8 cellular contexts compared by ENCODE assay signal in genomic region chr2:195318440-195319111, GRCh38.
DNase-seq lines count a peak whose midpoint lies in the region; ATAC-seq, FAIRE-seq and TF ChIP-seq lines count a peak whose summit lies in the region.

No MANE protein-coding gene starts in this region.

- H3K4me3 Mint-ChIP-seq in GM23338 = no peak overlapping the region

- H3K79me2 ChIP-seq in GM23338 (replicated peaks; ENCODE audit: insufficient read depth) = no peaks in the 10 kb centered on the region
- no peaks in the 10 kb centered on the region for H3K79me2 ChIP-seq in fibroblast of lung (ENCODE audit: control insufficient read depth, insufficient read depth, low read length)

- no peaks in the 10 kb centered on the region for H3K27me3 ChIP-seq in GM23338 (ENCODE audit: insufficient read depth)
- H3K27me3 ChIP-seq in fibroblast of lung (ENCODE audit: control insufficient read depth, insufficient read depth, low read length) = no peaks in the 10 kb centered on the region

- H3K4me1 ChIP-seq in GM23338 (ENCODE audit: insufficient read depth) = no peaks in the 10 kb centered on the region
- H3K4me1 ChIP-seq in fibroblast of lung (ENCODE audit: control insufficient read depth, extremely low read depth, insufficient read depth, low read length) = peaks cover 3% of the 10 kb centered on the region

- no peaks in the 10 kb centered on the region for H3K27me3 Mint-ChIP-seq in GM23338 (ENCODE audit: insufficient read depth, low read depth, poor library complexity)

- no peak overlapping the region for H3K27ac ChIP-seq in GM23338 (ENCODE audit: low read depth)
- H3K27ac ChIP-seq in fibroblast of lung (ENCODE audit: insufficient read depth, low read length) = peak overlapping the region; percentile 6

- H3K4me3 ChIP-seq in GM23338 (no peak overlapping the region), fibroblast of lung (replicated peaks in 1 of 4; ENCODE audit: control extremely low read depth in 1 of 4, insufficient read depth in 1 of 4, low read depth in 3 of 4, low read length in 4 of 4) (no peak overlapping the region)

- peak; percentile 44 for FAIRE-seq in D721Med (lab: Jason Lieb, UNC)

- ATAC-seq in GM23338 (no peak; the same call in 2 of the 3 replicates), HG02938 (IDR thresholded peaks at IDR 0.05; ENCODE audit: unreplicated experiment) (no peak), HG03135 (IDR thresholded peaks at IDR 0.05; ENCODE audit: unreplicated experiment) (no peak)

- H3K9me3 ChIP-seq in fibroblast of lung (ENCODE audit: control insufficient read depth, insufficient read depth, low read depth, low read length) = no peaks in the 10 kb centered on the region

- no peak overlapping the region for H3K27ac Mint-ChIP-seq in GM23338

- H3K36me3 Mint-ChIP-seq in GM23338 (ENCODE audit: low read depth) = no peaks in the 10 kb centered on the region

- H3K4me2 ChIP-seq in GM23338 (no peak overlapping the region), fibroblast of lung (ENCODE audit: extremely low read depth, insufficient read depth, low read length) (peak overlapping the region; percentile 13)

- H3K9me3 Mint-ChIP-seq in GM23338 = no peaks in the 10 kb centered on the region

- TF ChIP-seq CTCF in D721Med (IDR thresholded peaks at IDR 0.05; ENCODE audit: insufficient read depth, missing control alignments) (peak; percentile 73), GM23338 (conservative IDR thresholded peaks at IDR 0.05; ENCODE audit: low read depth in 2 of 2) (peak; percentile 71 to 87), fibroblast of lung (conservative IDR thresholded peaks at IDR 0.05 in 1 of 2, IDR thresholded peaks at IDR 0.05 in 1 of 2; ENCODE audit: low read depth in 1 of 2, low read length in 2 of 2) (peak; percentile 37 to 50)

- no peaks in the 10 kb centered on the region for H3F3A ChIP-seq in GM23338 (replicated peaks; ENCODE audit: low read depth)

- H4K20me1 ChIP-seq in GM23338 (replicated peaks; ENCODE audit: insufficient read depth) (no peaks in the 10 kb centered on the region), fibroblast of lung (ENCODE audit: control insufficient read depth, extremely low read depth, insufficient read depth, low read length) (no peaks in the 10 kb centered on the region)

- H2AFZ ChIP-seq in GM23338 (no peak overlapping the region), fibroblast of lung (ENCODE audit: low read length) (no peak overlapping the region)

- H3K36me3 ChIP-seq in GM23338 (ENCODE audit: insufficient read depth) (no peaks in the 10 kb centered on the region), fibroblast of lung (ENCODE audit: control insufficient read depth, insufficient read depth, low read length) (no peaks in the 10 kb centered on the region)

- DNase-seq in D721Med (ENCODE audit: insufficient read length, low spot score) = no peak
- DNase-seq in GM23338 (ENCODE audit: low spot score) = peak; percentile 67
- DNase-seq in NCI-H2171 treated with DMSO at 0.1 percent for 48 hours (lab: John Stamatoyannopoulos, UW) = peak; percentile 95
- DNase-seq in activated CD4-positive, alpha-beta T cell treated with anti-CD3 and anti-CD28 coated beads, Interleukin-2, amount 50 U/mL, for 4 hours = peak; percentile 16 to 34
- peak; percentile 47 to 58 for DNase-seq in fibroblast of lung (ENCODE audit: low read depth in 2 of 2)
- DNase-seq in pons (ENCODE audit: low spot score) = peak; percentile 64

- H3K9me2 ChIP-seq in GM23338 (ENCODE audit: insufficient read depth) = no peaks in the 10 kb centered on the region

- no peaks in the 10 kb centered on the region for H3K4me1 Mint-ChIP-seq in GM23338

- no peak overlapping the region for H3K9ac ChIP-seq in fibroblast of lung (ENCODE audit: insufficient read depth, low read length)

TF ChIP-seq in GM23338, 12 proteins besides CTCF, POLR2A, EP300 and RAD21:
- no peak for TF ChIP-seq ETS1 (IDR thresholded peaks at IDR 0.05)
- TF ChIP-seq EZH2phosphoT487 (IDR thresholded peaks at IDR 0.05; ENCODE audit: unreplicated experiment) = no peak
- TF ChIP-seq JUNB (IDR thresholded peaks at IDR 0.05; ENCODE audit: unreplicated experiment) = no peak
- no peak for TF ChIP-seq ZNF114 (CRISPR knock-in tag; IDR thresholded peaks at IDR 0.05)
- TF ChIP-seq ZNF331 (CRISPR knock-in tag; IDR thresholded peaks at IDR 0.05; ENCODE audit: low read depth) = no peak
- no peak for TF ChIP-seq NANOG (IDR thresholded peaks at IDR 0.05; ENCODE audit: borderline replicate concordance)
- no peak for TF ChIP-seq EZH2 (IDR thresholded peaks at IDR 0.05; ENCODE audit: low read depth, unreplicated experiment)
- no peak for TF ChIP-seq POLR2AphosphoS5 (IDR thresholded peaks at IDR 0.05; ENCODE audit: low read depth)
- no peak for TF ChIP-seq STAT1 (IDR thresholded peaks at IDR 0.05; ENCODE audit: unreplicated experiment)
